18 cellular contexts compared by ENCODE assay signal in the genomic region with DNA sequence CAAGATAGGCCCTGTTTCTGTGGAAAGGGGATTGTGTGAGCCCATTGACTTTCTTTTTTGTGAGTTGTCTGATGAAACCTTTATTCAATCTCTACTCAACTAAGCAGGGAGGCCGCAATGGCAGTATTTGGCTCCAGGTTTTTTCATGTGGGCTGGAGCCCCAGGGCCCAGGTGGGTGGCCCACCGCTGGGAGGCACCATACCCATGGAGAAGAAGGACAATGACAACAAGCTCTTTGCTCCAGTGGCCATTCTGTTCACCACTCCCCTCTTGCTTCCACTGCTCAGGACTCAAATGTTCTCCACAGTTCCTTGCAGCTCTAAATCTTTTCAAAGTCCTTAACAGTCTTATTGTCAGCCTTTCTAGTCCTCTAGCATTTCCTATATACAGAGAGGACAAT. TPM values are rescaled to one million over a fixed set of nuclear protein-coding genes. Genes with fewer than 3 reads are reported as not detected.
A peak's percentile ranks its signal among the peaks of the same experiment; 100 is the strongest.
DNase-seq lines count a peak whose midpoint lies in the region; ATAC-seq and TF ChIP-seq lines count a peak whose summit lies in the region.
"Had no signal": no experiment of that assay in that cellular context is flagged by ENCODE, and none has a peak within 500 bp of the region (broad histone marks: within the 10 kb centered on the region; RNA-seq: fewer than 3 reads in every experiment).

No MANE protein-coding gene starts in this region.

- H3K9me3 ChIP-seq in thyroid gland, result no peaks in the 10 kb centered on the region
- H3K9me3 ChIP-seq in gastrocnemius medialis, result no peaks in the 10 kb centered on the region
- H3K9me3 ChIP-seq in prostate gland, result no peaks in the 10 kb centered on the region

- peaks cover 12% of the 10 kb centered on the region for H3K4me1 Mint-ChIP-seq in chondrocyte (ENCODE audit: low read depth)

- peak; percentile 23 for DNase-seq in activated naive CD4-positive, alpha-beta T cell treated with Interleukin-2 at 50 U/mL for 16 hours
- DNase-seq in activated naive CD4-positive, alpha-beta T cell (lab: John Stamatoyannopoulos, UW), result no peak
- no peak for DNase-seq in chondrocyte (ENCODE audit: low spot score)
- peak; percentile 43 to 45 for DNase-seq in thyroid gland
- no peak for DNase-seq in gastrocnemius medialis
- DNase-seq in prostate gland (ENCODE audit: low spot score), result no peak
- DNase-seq: activated CD4-positive, CD25-positive, alpha-beta regulatory T cell treated with anti-CD3 and anti-CD28 coated beads, Interleukin-2, amount 50 U/mL, for 72 hours; activated T-cell treated with anti-CD3 and anti-CD28 coated beads for 4 hours; effector CD4-positive, alpha-beta T cell; GF-D8; hypothalamus; kidney glomerular epithelial cell; NCI-H187 treated with DMSO at 0.1 percent for 48 hours; NCI-H69; T-helper 2 cell had no signal

- H3K36me3 Mint-ChIP-seq in chondrocyte (ENCODE audit: low read depth), result peaks cover 4% of the 10 kb centered on the region

- 71 to 76% methylated on average over 2 of the region's 2 CpGs for WGBS in thyroid gland, 2 donors
- WGBS in prostate gland, result 95% methylated on average over 2 of the region's 2 CpGs

- peaks cover 17% of the 10 kb centered on the region for H3K9me3 Mint-ChIP-seq in chondrocyte (ENCODE audit: low read depth)

- H3K4me3 ChIP-seq in thyroid gland (replicated peaks in 1 of 3) (no peak overlapping the region), gastrocnemius medialis (no peak overlapping the region), prostate gland (no peak overlapping the region)

- peak; percentile 39; the same call in 1 of the 2 replicates for TF ChIP-seq RAD21 in Ishikawa (IDR thresholded peaks at IDR 0.05; ENCODE audit: low read depth)

- intact Hi-C loops in thyroid gland (cut with DNase I), result no loop called here
- intact Hi-C loops in gastrocnemius medialis (cut with DNase I; ENCODE audit: low total_unique reads), result loop anchor here (5.0 kb wide), 1 partner anchor 175 kb away; no protein-coding TSS in a partner anchor
- intact Hi-C loops in prostate gland (cut with DNase I), result loop anchor here (10.0 kb wide), 1 partner anchor 52 kb away; no protein-coding TSS in a partner anchor

- TF ChIP-seq POLR2A in thyroid gland (IDR thresholded peaks at IDR 0.05) (no peak), gastrocnemius medialis (IDR thresholded peaks at IDR 0.05) (no peak), prostate gland (IDR thresholded peaks at IDR 0.05) (no peak)

- no peaks in the 10 kb centered on the region for H3K36me3 ChIP-seq in thyroid gland
- H3K36me3 ChIP-seq in gastrocnemius medialis, result no peaks in the 10 kb centered on the region
- no peaks in the 10 kb centered on the region for H3K36me3 ChIP-seq in prostate gland

- peaks cover 9% of the 10 kb centered on the region for H3K27me3 Mint-ChIP-seq in chondrocyte (ENCODE audit: low read depth)

- no peaks in the 10 kb centered on the region for H3K4me1 ChIP-seq in thyroid gland
- H3K4me1 ChIP-seq in gastrocnemius medialis, result no peaks in the 10 kb centered on the region
- no peaks in the 10 kb centered on the region for H3K4me1 ChIP-seq in prostate gland (replicated peaks)

- peak; percentile 33 for TF ChIP-seq CTCF in chondrocyte (IDR thresholded peaks at IDR 0.05)
- TF ChIP-seq CTCF in thyroid gland (IDR thresholded peaks at IDR 0.05), result peak in 4 of 6 experiments; percentile 23 to 54 (median 30)
- TF ChIP-seq CTCF in gastrocnemius medialis (IDR thresholded peaks at IDR 0.05 in 4 of 5, conservative IDR thresholded peaks at IDR 0.05 in 1 of 5), result no peak
- TF ChIP-seq CTCF in prostate gland (IDR thresholded peaks at IDR 0.05), result no peak

- no peak for TF ChIP-seq EP300 in Ishikawa (IDR thresholded peaks at IDR 0.05; ENCODE audit: borderline replicate concordance)

- no peak overlapping the region for H3K27ac Mint-ChIP-seq in chondrocyte (ENCODE audit: unreplicated experiment)
- H3K27ac Mint-ChIP-seq: activated naive CD4-positive, alpha-beta T cell treated with anti-CD3 and anti-CD28 coated beads, Interleukin-2, amount 50 U/mL, for 72 hours had no signal

- H3K27me3 ChIP-seq in thyroid gland, result no peaks in the 10 kb centered on the region
- no peaks in the 10 kb centered on the region for H3K27me3 ChIP-seq in gastrocnemius medialis
- no peaks in the 10 kb centered on the region for H3K27me3 ChIP-seq in prostate gland (replicated peaks; ENCODE audit: insufficient read depth)

- in situ Hi-C loops in gastrocnemius medialis (cut with MboI; ENCODE audit: low sequenced_read_pairs in 4 of 4), result no loop called here

- H3K27ac ChIP-seq in thyroid gland (no peak overlapping the region), gastrocnemius medialis (no peak overlapping the region), prostate gland (no peak overlapping the region)

- ATAC-seq in HG03442 (IDR thresholded peaks at IDR 0.05; ENCODE audit: unreplicated experiment) (no peak), gastrocnemius medialis (no peak)
- ATAC-seq: activated naive CD4-positive, alpha-beta T cell treated with anti-CD3 and anti-CD28 coated beads, Interleukin-2, amount 50 U/mL, for 72 hours had no signal

- no peak overlapping the region for H3K4me3 Mint-ChIP-seq in chondrocyte (ENCODE audit: unreplicated experiment)

TF ChIP-seq in Ishikawa, 13 proteins besides CTCF, POLR2A, EP300 and RAD21:
- TF ChIP-seq TEAD4 (IDR thresholded peaks at IDR 0.05), result no peak
- TF ChIP-seq CREB1 (IDR thresholded peaks at IDR 0.05; ENCODE audit: low read depth), result no peak
- TF ChIP-seq NFIC (IDR thresholded peaks at IDR 0.05), result no peak
- no peak for TF ChIP-seq FOXM1 (IDR thresholded peaks at IDR 0.05; ENCODE audit: borderline replicate concordance, low read depth)
- no peak for TF ChIP-seq EGR1 (IDR thresholded peaks at IDR 0.05)
- TF ChIP-seq CEBPB (IDR thresholded peaks at IDR 0.05), result no peak
- TF ChIP-seq, protein P1, sequence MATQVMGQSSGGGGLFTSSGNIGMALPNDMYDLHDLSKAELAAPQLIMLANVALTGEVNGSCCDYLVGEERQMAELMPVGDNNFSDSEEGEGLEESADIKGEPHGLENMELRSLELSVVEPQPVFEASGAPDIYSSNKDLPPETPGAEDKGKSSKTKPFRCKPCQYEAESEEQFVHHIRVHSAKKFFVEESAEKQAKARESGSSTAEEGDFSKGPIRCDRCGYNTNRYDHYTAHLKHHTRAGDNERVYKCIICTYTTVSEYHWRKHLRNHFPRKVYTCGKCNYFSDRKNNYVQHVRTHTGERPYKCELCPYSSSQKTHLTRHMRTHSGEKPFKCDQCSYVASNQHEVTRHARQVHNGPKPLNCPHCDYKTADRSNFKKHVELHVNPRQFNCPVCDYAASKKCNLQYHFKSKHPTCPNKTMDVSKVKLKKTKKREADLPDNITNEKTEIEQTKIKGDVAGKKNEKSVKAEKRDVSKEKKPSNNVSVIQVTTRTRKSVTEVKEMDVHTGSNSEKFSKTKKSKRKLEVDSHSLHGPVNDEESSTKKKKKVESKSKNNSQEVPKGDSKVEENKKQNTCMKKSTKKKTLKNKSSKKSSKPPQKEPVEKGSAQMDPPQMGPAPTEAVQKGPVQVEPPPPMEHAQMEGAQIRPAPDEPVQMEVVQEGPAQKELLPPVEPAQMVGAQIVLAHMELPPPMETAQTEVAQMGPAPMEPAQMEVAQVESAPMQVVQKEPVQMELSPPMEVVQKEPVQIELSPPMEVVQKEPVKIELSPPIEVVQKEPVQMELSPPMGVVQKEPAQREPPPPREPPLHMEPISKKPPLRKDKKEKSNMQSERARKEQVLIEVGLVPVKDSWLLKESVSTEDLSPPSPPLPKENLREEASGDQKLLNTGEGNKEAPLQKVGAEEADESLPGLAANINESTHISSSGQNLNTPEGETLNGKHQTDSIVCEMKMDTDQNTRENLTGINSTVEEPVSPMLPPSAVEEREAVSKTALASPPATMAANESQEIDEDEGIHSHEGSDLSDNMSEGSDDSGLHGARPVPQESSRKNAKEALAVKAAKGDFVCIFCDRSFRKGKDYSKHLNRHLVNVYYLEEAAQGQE (IDR thresholded peaks at IDR 0.05; ENCODE audit: low read depth), result no peak
- TF ChIP-seq TAF1 (IDR thresholded peaks at IDR 0.05; ENCODE audit: low read depth), result no peak
- no peak for TF ChIP-seq YY1 (IDR thresholded peaks at IDR 0.05; ENCODE audit: low read depth)
- TF ChIP-seq, protein P2, sequence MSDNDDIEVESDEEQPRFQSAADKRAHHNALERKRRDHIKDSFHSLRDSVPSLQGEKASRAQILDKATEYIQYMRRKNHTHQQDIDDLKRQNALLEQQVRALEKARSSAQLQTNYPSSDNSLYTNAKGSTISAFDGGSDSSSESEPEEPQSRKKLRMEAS (IDR thresholded peaks at IDR 0.05), result no peak
- TF ChIP-seq TCF12 (IDR thresholded peaks at IDR 0.05; ENCODE audit: low read depth), result no peak
- TF ChIP-seq ZBTB7A (IDR thresholded peaks at IDR 0.05; ENCODE audit: low read depth), result no peak
- TF ChIP-seq, protein P3, sequence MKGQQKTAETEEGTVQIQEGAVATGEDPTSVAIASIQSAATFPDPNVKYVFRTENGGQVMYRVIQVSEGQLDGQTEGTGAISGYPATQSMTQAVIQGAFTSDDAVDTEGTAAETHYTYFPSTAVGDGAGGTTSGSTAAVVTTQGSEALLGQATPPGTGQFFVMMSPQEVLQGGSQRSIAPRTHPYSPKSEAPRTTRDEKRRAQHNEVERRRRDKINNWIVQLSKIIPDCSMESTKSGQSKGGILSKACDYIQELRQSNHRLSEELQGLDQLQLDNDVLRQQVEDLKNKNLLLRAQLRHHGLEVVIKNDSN (IDR thresholded peaks at IDR 0.05), result no peak

RNA-seq across cellular contexts. Expression of a gene that starts 54.1 kb away (rescaled TPM):
- total RNA-seq in chondrocyte, result 2.0 to 2.7 TPM in 2 of 3 replicates, not detected in the other
- 100 to 1,000 TPM; 271 to 316 (median 289) TPM for total RNA-seq in thyroid gland
- total RNA-seq in gastrocnemius medialis, result 1 to 10 TPM; 5.3 to 6.6 (median 5.7) TPM
- 100 to 1,000 TPM in 1 of 2 donors, 10 to 100 TPM in 1; 12.2 to 117 TPM for total RNA-seq in prostate gland

Comparison
In these comparisons a context has a peak if more than half of its experiments do, and no peak if none do; other contexts are left out.
1. DNase-seq: peak in activated naive CD4-positive, alpha-beta T cell treated with Interleukin-2 at 50 U/mL for 16 hours (single experiment) and thyroid gland (2 of 2); none in activated naive CD4-positive, alpha-beta T cell (0 of 4), chondrocyte (single experiment), gastrocnemius medialis (0 of 2) and prostate gland (single experiment).
2. CTCF ChIP-seq: peak in chondrocyte (single experiment) and thyroid gland (4 of 6); none in gastrocnemius medialis (0 of 5) and prostate gland (0 of 4).